In genomic region chr21:39456665-39457064, GRCh38 we compare ENCODE assay signal across 1 cellular context.
TF ChIP-seq lines count a peak whose summit lies in the region.

No MANE protein-coding gene starts in this region.

TF ChIP-seq in SK-N-SH treated with all-trans-retinoic acid at 6 μM for 48 hours, 23 proteins besides CTCF, POLR2A, EP300 and RAD21 (continued from another document):
- TF ChIP-seq, protein P1, sequence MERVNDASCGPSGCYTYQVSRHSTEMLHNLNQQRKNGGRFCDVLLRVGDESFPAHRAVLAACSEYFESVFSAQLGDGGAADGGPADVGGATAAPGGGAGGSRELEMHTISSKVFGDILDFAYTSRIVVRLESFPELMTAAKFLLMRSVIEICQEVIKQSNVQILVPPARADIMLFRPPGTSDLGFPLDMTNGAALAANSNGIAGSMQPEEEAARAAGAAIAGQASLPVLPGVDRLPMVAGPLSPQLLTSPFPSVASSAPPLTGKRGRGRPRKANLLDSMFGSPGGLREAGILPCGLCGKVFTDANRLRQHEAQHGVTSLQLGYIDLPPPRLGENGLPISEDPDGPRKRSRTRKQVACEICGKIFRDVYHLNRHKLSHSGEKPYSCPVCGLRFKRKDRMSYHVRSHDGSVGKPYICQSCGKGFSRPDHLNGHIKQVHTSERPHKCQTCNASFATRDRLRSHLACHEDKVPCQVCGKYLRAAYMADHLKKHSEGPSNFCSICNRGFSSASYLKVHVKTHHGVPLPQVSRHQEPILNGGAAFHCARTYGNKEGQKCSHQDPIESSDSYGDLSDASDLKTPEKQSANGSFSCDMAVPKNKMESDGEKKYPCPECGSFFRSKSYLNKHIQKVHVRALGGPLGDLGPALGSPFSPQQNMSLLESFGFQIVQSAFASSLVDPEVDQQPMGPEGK (CRISPR knock-in tag; IDR thresholded peaks at IDR 0.05; ENCODE audit: borderline replicate concordance), result no peak
- TF ChIP-seq ZNF565 (CRISPR knock-in tag; conservative IDR thresholded peaks at IDR 0.05; ENCODE audit: low read depth) (no peak), ZC3H10 (CRISPR knock-in tag; IDR thresholded peaks at IDR 0.05) (no peak), CSRNP3 (CRISPR knock-in tag; IDR thresholded peaks at IDR 0.05) (no peak), CSDC2 (CRISPR knock-in tag; IDR thresholded peaks at IDR 0.05) (no peak), ZFP30 (CRISPR knock-in tag; IDR thresholded peaks at IDR 0.05) (no peak), ARNTL (CRISPR knock-in tag; IDR thresholded peaks at IDR 0.05; ENCODE audit: borderline replicate concordance, low read depth) (no peak), ZFP3 (CRISPR knock-in tag; IDR thresholded peaks at IDR 0.05) (no peak), ISL1 (CRISPR knock-in tag; IDR thresholded peaks at IDR 0.05) (no peak), OSR1 (CRISPR knock-in tag; IDR thresholded peaks at IDR 0.05) (no peak)
